Comparison of ENCODE assay signal across 9 cellular contexts in genomic region chr3:177441813-177442646, GRCh38.
DNase-seq lines count a peak whose midpoint lies in the region; ATAC-seq, FAIRE-seq and TF ChIP-seq lines count a peak whose summit lies in the region.
"Had no signal": no experiment of that assay in that cellular context is flagged by ENCODE, and none has a peak within 500 bp of the region (broad histone marks: within the 10 kb centered on the region; RNA-seq: fewer than 3 reads in every experiment).

No MANE protein-coding gene starts in this region.

- H3K9me3 Mint-ChIP-seq in astrocyte (ENCODE audit: unreplicated experiment) = no peaks in the 10 kb centered on the region

- WGBS in heart right ventricle, 2 donors = 88 to 98% methylated on average over 12 of the region's 12 CpGs
- WGBS in small intestine, 3 donors = 62 to 93% (median 77%) methylated on average over 12 of the region's 12 CpGs

- no peak overlapping the region for H3K27ac Mint-ChIP-seq in astrocyte (ENCODE audit: unreplicated experiment)

- no peaks in the 10 kb centered on the region for H4K20me1 ChIP-seq in astrocyte (ENCODE audit: insufficient read depth, low read length)

- no peak for FAIRE-seq in astrocyte (lab: Jason Lieb, UNC)
- no peak for FAIRE-seq in small intestine (lab: Jason Lieb, UNC)

- ATAC-seq in heart right ventricle (peak in 5 of 8 donors; percentile 14 to 36 (median 28)), HG03103 (IDR thresholded peaks at IDR 0.05; ENCODE audit: low read depth, unreplicated experiment) (peak; percentile 98)

- no peak overlapping the region for H3K9ac ChIP-seq in astrocyte (ENCODE audit: low read length)

- no peak for DNase-seq in heart right ventricle
- DNase-seq in cardiac septum (ENCODE audit: low spot score) = no peak
- DNase-seq in astrocyte (ENCODE audit: low read depth) = peak; percentile 71
- DNase-seq in LoVo (ENCODE audit: low spot score) = no peak
- DNase-seq in activated gamma-delta T cell treated with Interleukin-2 at 50 U/mL for 16 hours = no peak
- DNase-seq in middle frontal gyrus (ENCODE audit: extremely low spot score, low spot score) = no peak
- no peak for DNase-seq in small intestine

- no peak overlapping the region for H3K4me2 ChIP-seq in astrocyte (ENCODE audit: low read length)

- intact Hi-C loops in heart right ventricle (cut with DNase I) = loop anchor here in 1 of 10 donors (10.0 kb wide), 1 partner anchor 77 kb away; no protein-coding TSS in a partner anchor
- intact Hi-C loops in cardiac septum (cut with DNase I) = no loop called here

- H3K9me3 ChIP-seq in heart right ventricle (no peaks in the 10 kb centered on the region), astrocyte (ENCODE audit: insufficient read depth, low read depth, low read length) (no peaks in the 10 kb centered on the region), small intestine (ENCODE audit: control insufficient read depth, low read depth) (no peaks in the 10 kb centered on the region)
- H3K9me3 ChIP-seq: SJSA1 had no signal

- H3K4me1 Mint-ChIP-seq in astrocyte (ENCODE audit: low read depth, unreplicated experiment) = peaks cover 4% of the 10 kb centered on the region

- H3K27ac ChIP-seq in heart right ventricle (peak overlapping the region in 1 of 10 donors; percentile 60), astrocyte (ENCODE audit: low read depth, low read length) (no peak overlapping the region), small intestine (ENCODE audit: low read depth in 1 of 2, low read length in 1 of 2) (peak overlapping the region in 1 of 2 donors; percentile 66)
- H3K27ac ChIP-seq: SJSA1 had no signal

- TF ChIP-seq CTCF in heart right ventricle (IDR thresholded peaks at IDR 0.05) (no peak), astrocyte (IDR thresholded peaks at IDR 0.05; ENCODE audit: insufficient read depth, low read depth, low read length) (no peak)

- no peaks in the 10 kb centered on the region for H3K36me3 ChIP-seq in heart right ventricle
- H3K36me3 ChIP-seq in astrocyte (ENCODE audit: insufficient read depth, low read length) = no peaks in the 10 kb centered on the region
- H3K36me3 ChIP-seq in small intestine (ENCODE audit: control insufficient read depth in 2 of 2, insufficient read depth in 2 of 2, low read length in 2 of 2) = no peaks in the 10 kb centered on the region
- H3K36me3 ChIP-seq: SJSA1 had no signal

- no peaks in the 10 kb centered on the region for H3K79me2 ChIP-seq in astrocyte (ENCODE audit: insufficient read depth, low read length)

- no peaks in the 10 kb centered on the region for H3K27me3 Mint-ChIP-seq in astrocyte (ENCODE audit: low read depth, unreplicated experiment)

- H3K4me3 Mint-ChIP-seq in astrocyte (ENCODE audit: unreplicated experiment) = no peak overlapping the region

- no peak overlapping the region for H3K4me3 ChIP-seq in heart right ventricle
- H3K4me3 ChIP-seq in astrocyte (ENCODE audit: insufficient read depth, low read depth, low read length) = no peak overlapping the region
- no peak overlapping the region for H3K4me3 ChIP-seq in small intestine (ENCODE audit: low read depth in 1 of 2, low read length in 2 of 2)
- H3K4me3 ChIP-seq: SJSA1 had no signal

- H3K36me3 Mint-ChIP-seq in astrocyte (ENCODE audit: low read depth, unreplicated experiment) = no peaks in the 10 kb centered on the region

- H3K27me3 ChIP-seq in heart right ventricle = no peaks in the 10 kb centered on the region
- no peaks in the 10 kb centered on the region for H3K27me3 ChIP-seq in astrocyte (ENCODE audit: insufficient read depth, low read length)
- H3K27me3 ChIP-seq in small intestine (ENCODE audit: control insufficient read depth in 2 of 2, insufficient read depth in 2 of 2, low read length in 2 of 2) = no peaks in the 10 kb centered on the region
- H3K27me3 ChIP-seq: SJSA1 had no signal

- peaks cover 0 to 28% (median 6%) of the 10 kb centered on the region in 9 donors for H3K4me1 ChIP-seq in heart right ventricle
- H3K4me1 ChIP-seq in astrocyte (ENCODE audit: insufficient read depth, low read length) = peaks cover 8% of the 10 kb centered on the region
- peaks cover 6 to 7% of the 10 kb centered on the region in 2 donors for H3K4me1 ChIP-seq in small intestine (ENCODE audit: control insufficient read depth in 2 of 2, insufficient read depth in 1 of 2, low read depth in 1 of 2, low read length in 1 of 2)

- no peak overlapping the region for H2AFZ ChIP-seq in astrocyte (ENCODE audit: low read depth, low read length)
